Comparison of ENCODE assay signal across 23 cellular contexts in genomic region chr9:78559449-78559885, GRCh38.
DNase-seq lines count a peak whose midpoint lies in the region; ATAC-seq, FAIRE-seq and TF ChIP-seq lines count a peak whose summit lies in the region.
"Had no signal": no experiment of that assay in that cellular context is flagged by ENCODE, and none has a peak within 500 bp of the region (broad histone marks: within the 10 kb centered on the region; RNA-seq: fewer than 3 reads in every experiment).

No MANE protein-coding gene starts in this region.

- H3K27me3 ChIP-seq in mesendoderm (ENCODE audit: insufficient read depth, low read length, poor library complexity): no peaks in the 10 kb centered on the region
- H3K27me3 ChIP-seq: gastroesophageal sphincter, left lung, right atrium auricular region had no signal

- ATAC-seq in A549: peak in 1 of 2 experiments; percentile 66; a peak in 2 of 6 replicates
- ATAC-seq in SK-N-SH treated with all-trans-retinoic acid at 6 μM for 48 hours: peak; percentile 86
- no peak for ATAC-seq in GM21529 (IDR thresholded peaks at IDR 0.05; ENCODE audit: unreplicated experiment)
- ATAC-seq: activated CD4-positive, CD25-positive, alpha-beta regulatory T cell treated with anti-CD3 and anti-CD28 coated beads, Interleukin-2, amount 50 U/mL, for 24 hours; gastroesophageal sphincter; left lung had no signal

- no peak for TF ChIP-seq RAD21 in A549 (conservative IDR thresholded peaks at IDR 0.05 in 1 of 2, IDR thresholded peaks at IDR 0.05 in 1 of 2)

- no peaks in the 10 kb centered on the region for H3K9me3 Mint-ChIP-seq in HFFc6
- H3K9me3 Mint-ChIP-seq: activated T-helper 2 cell treated with anti-CD3 and anti-CD28 coated beads, Interferon-gamma antibody, Interleukin-2, Interleukin-4, amounts not matched to agents 10 μg/mL and 5 μg/mL and 100 μg/mL, durations not matched to agents 14 hours and 24 hours and 36 hours; stimulated activated naive CD8-positive, alpha-beta T cell treated with anti-CD3 and anti-CD28 coated beads, Interleukin-15, Interleukin-2, amounts not matched to agents 100 ng/mL and 50 ng/mL, for 24 hours had no signal

- H2BK5ac ChIP-seq in mesendoderm (ENCODE audit: low read length): no peak overlapping the region

- DNase-seq in A549 (ENCODE audit: low read depth in 1 of 2, low spot score in 1 of 2) (peak in 1 of 2 experiments; percentile 5), HFFc6 (peak; percentile 72), fibroblast of pulmonary artery (ENCODE audit: low read depth) (peak; percentile 22), NCI-H1417 treated with DMSO at 0.1 percent for 48 hours (lab: John Stamatoyannopoulos, UW) (no peak), mesendoderm (no peak), NCI-H526 (lab: John Stamatoyannopoulos, UW) (no peak)
- DNase-seq: amygdala, H7, KBM-7, left lung, NCI-H1092, NCI-H524, SHP77 treated with DMSO at 0.1 percent for 48 hours, trophoblast cell had no signal

- no peaks in the 10 kb centered on the region for H3K79me2 ChIP-seq in mesendoderm (ENCODE audit: control insufficient read depth, insufficient read depth, low read length)

- H3K27me3 Mint-ChIP-seq in HFFc6 (ENCODE audit: insufficient read depth): peaks cover 16% of the 10 kb centered on the region

- TF ChIP-seq CTCF in A549 (IDR thresholded peaks at IDR 0.05) (no peak), HFFc6 (IDR thresholded peaks at IDR 0.05) (no peak), fibroblast of pulmonary artery (IDR thresholded peaks at IDR 0.05; ENCODE audit: low read length, missing control alignments) (no peak)

- peak overlapping the region; percentile 41 for H3K4me3 Mint-ChIP-seq in HFFc6
- H3K4me3 Mint-ChIP-seq: stimulated activated naive CD8-positive, alpha-beta T cell treated with anti-CD3 and anti-CD28 coated beads, Interleukin-15, Interleukin-2, amounts not matched to agents 100 ng/mL and 50 ng/mL, for 24 hours had no signal

- no peaks in the 10 kb centered on the region for H3K36me3 ChIP-seq in mesendoderm (ENCODE audit: control insufficient read depth, insufficient read depth, low read length)
- H3K36me3 ChIP-seq: gastroesophageal sphincter, left lung, right atrium auricular region had no signal

- no peak for TF ChIP-seq EP300 in A549 (IDR thresholded peaks at IDR 0.05)

- H4K5ac ChIP-seq in mesendoderm (ENCODE audit: low read length): no peak overlapping the region

- H3K4me1 ChIP-seq in A549 (peaks cover 8% of the 10 kb centered on the region), mesendoderm (ENCODE audit: control insufficient read depth, low read depth, low read length) (no peaks in the 10 kb centered on the region)
- H3K4me1 ChIP-seq: gastroesophageal sphincter, left lung, right atrium auricular region had no signal

- no peak overlapping the region for H3K4me3 ChIP-seq in A549
- H3K4me3 ChIP-seq in fibroblast of pulmonary artery (replicated peaks; ENCODE audit: low read depth, low read length): no peak overlapping the region
- no peak overlapping the region for H3K4me3 ChIP-seq in mesendoderm (ENCODE audit: low read length)
- H3K4me3 ChIP-seq: gastroesophageal sphincter, left lung, right atrium auricular region had no signal

- H3K79me1 ChIP-seq in mesendoderm (ENCODE audit: low read length): no peaks in the 10 kb centered on the region

- H3K18ac ChIP-seq in mesendoderm (ENCODE audit: low read length): no peak overlapping the region

- no peak for FAIRE-seq in A549 (lab: Jason Lieb, UNC)
- FAIRE-seq: colon, endometrium had no signal

- H3K27ac ChIP-seq in A549: no peak overlapping the region
- H3K27ac ChIP-seq in mesendoderm (ENCODE audit: low read depth, low read length): no peak overlapping the region
- H3K27ac ChIP-seq: gastroesophageal sphincter, left lung, right atrium auricular region had no signal

- POLR2A ChIA-PET in A549 (lab: Yijun Ruan, JAX): no interaction called here

- no peak overlapping the region for H2AK5ac ChIP-seq in mesendoderm (ENCODE audit: low read length)

- no peak overlapping the region for H2BK120ac ChIP-seq in mesendoderm (ENCODE audit: low read depth, low read length)

- H4K8ac ChIP-seq in mesendoderm (ENCODE audit: low read depth, low read length): no peak overlapping the region

- H3K23ac ChIP-seq in mesendoderm (ENCODE audit: low read length): no peak overlapping the region

- H3K4me2 ChIP-seq in A549 (0 out of 3 replicates have a peak overlapping the region, but pooled peaks have one; percentile 14), mesendoderm (ENCODE audit: low read length) (no peak overlapping the region)

- H3K9ac ChIP-seq in mesendoderm (ENCODE audit: low read length): no peak overlapping the region

- no peak for TF ChIP-seq POLR2A in A549 (IDR thresholded peaks at IDR 0.05; ENCODE audit: low read length)

- H3K9me3 ChIP-seq in A549: no peaks in the 10 kb centered on the region
- H3K9me3 ChIP-seq: gastroesophageal sphincter, left lung, right atrium auricular region had no signal

- WGBS in A549 (ENCODE audit: missing lambda C conversion rate): 21% methylated on average over 3 of the region's 3 CpGs
- WGBS in mesendoderm (ENCODE audit: extremely low coverage, insufficient coverage, low lambda C conversion rate): no CpG with 5 or more reads among the region's 3 CpGs

- H3K4me1 Mint-ChIP-seq in HFFc6 (ENCODE audit: low read depth): peaks cover 19% of the 10 kb centered on the region

- H3K36me3 Mint-ChIP-seq in HFFc6 (ENCODE audit: low read depth): no peaks in the 10 kb centered on the region

- CTCF ChIA-PET in A549 (lab: Yijun Ruan, JAX): no interaction called here

- peak overlapping the region; percentile 12 for H3K27ac Mint-ChIP-seq in HFFc6
- H3K27ac Mint-ChIP-seq: activated T-helper 2 cell treated with anti-CD3 and anti-CD28 coated beads, Interferon-gamma antibody, Interleukin-2, Interleukin-4, amounts not matched to agents 10 μg/mL and 5 μg/mL and 100 μg/mL, durations not matched to agents 14 hours and 24 hours and 36 hours; stimulated activated naive CD8-positive, alpha-beta T cell treated with anti-CD3 and anti-CD28 coated beads, Interleukin-15, Interleukin-2, amounts not matched to agents 100 ng/mL and 50 ng/mL, for 24 hours had no signal

- no peak overlapping the region for H3K56ac ChIP-seq in mesendoderm (ENCODE audit: low read length)

- H2BK15ac ChIP-seq in mesendoderm (replicated peaks; ENCODE audit: low read depth): no peak overlapping the region

- H3K4ac ChIP-seq in mesendoderm (ENCODE audit: low read depth, low read length): no peak overlapping the region

TF ChIP-seq in A549, 52 proteins besides CTCF, POLR2A, EP300 and RAD21 (continues in another document):
- no peak for TF ChIP-seq HMGXB4 (CRISPR knock-in tag; IDR thresholded peaks at IDR 0.05; ENCODE audit: borderline replicate concordance)
- no peak for TF ChIP-seq ATOH8 (CRISPR knock-in tag; IDR thresholded peaks at IDR 0.05; ENCODE audit: low read depth)
- TF ChIP-seq FOSB (CRISPR knock-in tag; IDR thresholded peaks at IDR 0.05): no peak
- TF ChIP-seq EHMT2 (IDR thresholded peaks at IDR 0.05; ENCODE audit: low read depth): no peak
- no peak for TF ChIP-seq CBX2 (IDR thresholded peaks at IDR 0.05; ENCODE audit: borderline replicate concordance, low read depth)
- no peak for TF ChIP-seq FOXS1 (CRISPR knock-in tag; IDR thresholded peaks at IDR 0.05)

TF ChIP-seq in SK-N-SH treated with all-trans-retinoic acid at 6 μM for 48 hours, 23 proteins besides CTCF, POLR2A, EP300 and RAD21 (continues in another document):
- TF ChIP-seq ARNTL (CRISPR knock-in tag; IDR thresholded peaks at IDR 0.05; ENCODE audit: borderline replicate concordance, low read depth): no peak
- no peak for TF ChIP-seq TOX (CRISPR knock-in tag; IDR thresholded peaks at IDR 0.05; ENCODE audit: borderline replicate concordance)
- TF ChIP-seq CREB5 (CRISPR knock-in tag; IDR thresholded peaks at IDR 0.05; ENCODE audit: low read depth): no peak
- no peak for TF ChIP-seq ESRRG (CRISPR knock-in tag; IDR thresholded peaks at IDR 0.05)
- TF ChIP-seq CSRNP3 (CRISPR knock-in tag; IDR thresholded peaks at IDR 0.05): no peak
- TF ChIP-seq BACH2 (CRISPR knock-in tag; IDR thresholded peaks at IDR 0.05; ENCODE audit: borderline replicate concordance): no peak
- no peak for TF ChIP-seq SNAI2 (CRISPR knock-in tag; IDR thresholded peaks at IDR 0.05)

Comparison
In these comparisons a context has a peak if more than half of its experiments do, and no peak if none do; other contexts are left out.
1. DNase-seq: peak in HFFc6 (single experiment) and fibroblast of pulmonary artery (single experiment); none in NCI-H1417 treated with DMSO at 0.1 percent for 48 hours (single experiment), mesendoderm (single experiment) and NCI-H526 (0 of 2).